Comparison of ENCODE assay signal across 8 cellular contexts in the genomic region with DNA sequence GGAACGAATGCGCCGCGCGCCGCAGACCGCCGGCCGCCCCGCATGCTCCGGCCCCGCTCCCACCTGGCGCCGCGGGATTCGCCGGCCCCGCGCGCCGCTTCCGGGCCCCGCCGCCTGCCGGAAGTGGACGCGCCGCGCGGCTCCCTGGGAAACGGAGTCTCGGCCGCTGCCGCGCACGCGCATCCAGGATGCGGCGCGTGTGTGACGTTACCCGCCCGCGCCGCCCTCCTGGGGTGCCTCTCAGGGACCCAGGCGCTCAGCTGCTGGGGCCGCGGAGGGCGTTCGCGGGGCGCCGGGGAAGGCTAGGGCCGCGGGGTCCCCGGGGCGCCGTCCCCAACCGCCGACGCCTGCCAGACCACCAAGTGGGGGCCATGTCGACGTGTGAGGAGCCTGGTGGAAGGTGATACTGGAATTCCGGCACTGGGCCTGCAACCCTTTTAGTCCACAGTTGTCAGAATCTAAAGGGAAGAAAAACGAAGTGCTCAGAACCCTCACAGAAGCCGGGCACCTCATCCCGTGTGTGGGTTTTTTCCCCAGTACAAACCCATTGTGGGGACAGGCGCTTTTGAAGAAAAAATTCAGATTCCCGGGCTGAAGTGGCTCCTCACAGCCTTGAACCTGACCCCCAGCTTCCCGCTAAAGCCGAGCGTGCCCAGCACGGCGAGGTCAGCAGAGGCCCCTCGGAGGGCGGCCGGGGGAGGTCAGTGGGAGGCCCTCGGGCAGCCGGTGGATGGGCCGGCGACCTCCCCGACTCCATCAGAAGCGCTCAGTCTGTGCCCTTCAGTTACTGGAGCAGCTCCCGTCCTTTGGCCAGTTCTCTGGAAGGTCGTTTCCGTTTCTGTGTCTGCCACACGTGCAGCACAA. TPM values are rescaled to one million over a fixed set of nuclear protein-coding genes. Genes with fewer than 3 reads are reported as not detected.
A peak's percentile ranks its signal among the peaks of the same experiment; 100 is the strongest.
DNase-seq lines count a peak whose midpoint lies in the region; ATAC-seq and TF ChIP-seq lines count a peak whose summit lies in the region.

A gene with protein sequence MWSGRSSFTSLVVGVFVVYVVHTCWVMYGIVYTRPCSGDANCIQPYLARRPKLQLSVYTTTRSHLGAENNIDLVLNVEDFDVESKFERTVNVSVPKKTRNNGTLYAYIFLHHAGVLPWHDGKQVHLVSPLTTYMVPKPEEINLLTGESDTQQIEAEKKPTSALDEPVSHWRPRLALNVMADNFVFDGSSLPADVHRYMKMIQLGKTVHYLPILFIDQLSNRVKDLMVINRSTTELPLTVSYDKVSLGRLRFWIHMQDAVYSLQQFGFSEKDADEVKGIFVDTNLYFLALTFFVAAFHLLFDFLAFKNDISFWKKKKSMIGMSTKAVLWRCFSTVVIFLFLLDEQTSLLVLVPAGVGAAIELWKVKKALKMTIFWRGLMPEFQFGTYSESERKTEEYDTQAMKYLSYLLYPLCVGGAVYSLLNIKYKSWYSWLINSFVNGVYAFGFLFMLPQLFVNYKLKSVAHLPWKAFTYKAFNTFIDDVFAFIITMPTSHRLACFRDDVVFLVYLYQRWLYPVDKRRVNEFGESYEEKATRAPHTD (minus strand): TSS at position 125 of the 864 bp plus-strand sequence. CDS start 258 bp downstream, outside the sequence.

- intact Hi-C loops in left ventricle myocardium superior (cut with micrococcal nuclease) (no loop called here), psoas muscle (cut with DNase I) (loop anchor here (10.0 kb wide), 3 partner anchors 180 to 460 kb away; partner anchors contain the start of genes LPCAT1 (in 1 of the 2) and NDUFS6 (in 1 of the 2))

- H3K36me3 Mint-ChIP-seq in T-helper 17 cell (ENCODE audit: low read depth): no peaks in the 10 kb centered on the region

- in situ Hi-C loops in GM13976 (cut with MboI; ENCODE audit: low sequenced_read_pairs, unreplicated experiment): no loop called here

- peak within 1 kb of the TSS; percentile 89 for H3K4me3 Mint-ChIP-seq in T-helper 17 cell

- peaks cover 18% of the 10 kb centered on the region for H3K4me1 ChIP-seq in psoas muscle

- no peak for TF ChIP-seq CTCF in GM13976 (IDR thresholded peaks at IDR 0.05; ENCODE audit: borderline replicate concordance, control extremely low read depth, extremely low read depth, insufficient read depth, missing control alignments)
- no peak for TF ChIP-seq CTCF in psoas muscle (IDR thresholded peaks at IDR 0.05)

- peak within 1 kb of the TSS; percentile 77 for H3K27ac Mint-ChIP-seq in T-helper 17 cell

- no peaks in the 10 kb centered on the region for H3K27me3 Mint-ChIP-seq in T-helper 17 cell

- WGBS in psoas muscle, 3 donors: 1 to 2% (median 1%) methylated on average over 49 to 87 of the region's 87 CpGs

- H3K9me3 ChIP-seq in T-helper 17 cell (ENCODE audit: control insufficient read depth, low read length, poor library complexity, severe bottlenecking) (no peaks in the 10 kb centered on the region), psoas muscle (no peaks in the 10 kb centered on the region)

- H3K27ac ChIP-seq in psoas muscle: peak within 1 kb of the TSS; percentile 88

- ATAC-seq in HG02798 (IDR thresholded peaks at IDR 0.05; ENCODE audit: poor library complexity, unreplicated experiment): peak; percentile 86
- ATAC-seq in T-helper 17 cell: peak; percentile 94
- ATAC-seq in left ventricle myocardium superior: peak; percentile 98
- peak; percentile 97 to 99 (median 98) for ATAC-seq in psoas muscle

- H3K4me1 Mint-ChIP-seq in T-helper 17 cell: peaks cover 21% of the 10 kb centered on the region

- peak; percentile 99 for DNase-seq in GM13976 (ENCODE audit: low spot score)
- peak; percentile 80 for DNase-seq in NCI-H1436 (lab: John Stamatoyannopoulos, UW)
- peak; percentile 82 to 91 (median 86) for DNase-seq in T-helper 17 cell
- DNase-seq in amygdala (lab: John Stamatoyannopoulos, UW): peak in 52 of 56 donors; percentile 12 to 89 (median 64)
- DNase-seq in left ventricle myocardium superior: peak; percentile 94
- DNase-seq in psoas muscle: peak; percentile 91 to 94
- DNase-seq in ureter (ENCODE audit: low spot score): peak; percentile 84

- no peaks in the 10 kb centered on the region for H3K27me3 ChIP-seq in psoas muscle (ENCODE audit: insufficient read depth in 3 of 3, low read length in 2 of 3)

- peak within 1 kb of the TSS; percentile 97 for H3K4me3 ChIP-seq in psoas muscle

- peaks cover 4 to 32% of the 10 kb centered on the region in 2 donors for H3K36me3 ChIP-seq in psoas muscle (ENCODE audit: insufficient read depth in 1 of 2, low read depth in 1 of 2)

RNA-seq across cellular contexts. Expression of the gene that starts here (rescaled TPM):
- 10 to 100 TPM; 70.5 to 80.9 TPM for total RNA-seq in T-helper 17 cell
- 31.5 TPM for total RNA-seq in left ventricle myocardium superior
- 10 to 100 TPM; 24.9 to 37.2 (median 33.1) TPM for total RNA-seq in psoas muscle
- polyA plus RNA-seq in psoas muscle: 10 to 100 TPM; 24.2 to 92.4 (median 52.3) TPM
- total RNA-seq in ureter: 73.4 TPM

Comparison
In these comparisons a context has a peak if more than half of its experiments do, and no peak if none do; other contexts are left out.
1. Peak in every context shown above with its lines: DNase-seq, ATAC-seq, H3K4me3 ChIP-seq and H3K27ac ChIP-seq.